ENCODE assay signal across 8 cellular contexts in genomic region chr21:41879190-41879998, GRCh38. TPM values are rescaled to one million over a fixed set of nuclear protein-coding genes. Genes with fewer than 3 reads are reported as not detected.
A peak's percentile ranks its signal among the peaks of the same experiment; 100 is the strongest.
DNase-seq lines count a peak whose midpoint lies in the region; ATAC-seq and TF ChIP-seq lines count a peak whose summit lies in the region.

PRDM15 (minus strand) TSS chr21:41879344; CDS start chr21:41860363, 18,981 bp downstream.

- peaks cover 3% of the 10 kb centered on the region for H3K79me2 ChIP-seq in neural cell (replicated peaks; ENCODE audit: insufficient read depth, low read length)

- peak; percentile 65 for ATAC-seq in GM21447 (IDR thresholded peaks at IDR 0.05; ENCODE audit: unreplicated experiment)
- peak; percentile 80 for ATAC-seq in stimulated activated naive CD8-positive, alpha-beta T cell treated with anti-CD3 and anti-CD28 coated beads, Interleukin-15, amount 100 ng/mL, for 72 hours

- H3K4me3 ChIP-seq in fibroblast of pulmonary artery (replicated peaks; ENCODE audit: low read depth, low read length): peak within 1 kb of the TSS; percentile 81
- H3K4me3 ChIP-seq in neural cell (ENCODE audit: low read length): peak within 1 kb of the TSS; percentile 93

- H3K27ac Mint-ChIP-seq in stimulated activated naive CD8-positive, alpha-beta T cell treated with anti-CD3 and anti-CD28 coated beads, Interleukin-15, amount 100 ng/mL, for 72 hours: peak within 1 kb of the TSS; percentile 97 to 99

- H3K9me3 Mint-ChIP-seq in stimulated activated naive CD8-positive, alpha-beta T cell treated with anti-CD3 and anti-CD28 coated beads, Interleukin-15, amount 100 ng/mL, for 72 hours: no peaks in the 10 kb centered on the region

- no peaks in the 10 kb centered on the region for H3K36me3 ChIP-seq in neural cell (ENCODE audit: insufficient read depth, low read length)

- TF ChIP-seq EP300 in neural cell (conservative IDR thresholded peaks at IDR 0.05; ENCODE audit: poor library complexity, severe bottlenecking): peak; percentile 29

- H3K4me1 Mint-ChIP-seq in stimulated activated naive CD8-positive, alpha-beta T cell treated with anti-CD3 and anti-CD28 coated beads, Interleukin-15, amount 100 ng/mL, for 72 hours: peaks cover 38% of the 10 kb centered on the region

- H3K4me2 ChIP-seq in neural cell (ENCODE audit: low read length): peak within 1 kb of the TSS; percentile 66

- peak within 1 kb of the TSS; percentile 83 for H2AFZ ChIP-seq in neural cell (ENCODE audit: low read depth, low read length)

- H3K27ac ChIP-seq in neural cell (ENCODE audit: low read length): peak within 1 kb of the TSS; percentile 71

- H4K20me1 ChIP-seq in neural cell (ENCODE audit: insufficient read depth): no peaks in the 10 kb centered on the region

- no peaks in the 10 kb centered on the region for H3K27me3 Mint-ChIP-seq in stimulated activated naive CD8-positive, alpha-beta T cell treated with anti-CD3 and anti-CD28 coated beads, Interleukin-15, amount 100 ng/mL, for 72 hours

- no peaks in the 10 kb centered on the region for H3K9me3 ChIP-seq in neural cell (ENCODE audit: low read length)

- DNase-seq in DMS114 treated with DMSO at 0.1 percent for 48 hours (lab: John Stamatoyannopoulos, UW; ENCODE audit: unreplicated experiment) (peak; percentile 19), HuH-7 (ENCODE audit: low spot score) (peak; percentile 81), fibroblast of pulmonary artery (ENCODE audit: low read depth) (peak; percentile 84)
- peak; percentile 78 for DNase-seq in activated T-helper 9 cell treated with anti-CD3 and anti-CD28 coated beads, Interleukin-2, amount 50 U/mL, for 16 hours (ENCODE audit: low read depth)
- peak; percentile 83 to 84 for DNase-seq in stimulated activated naive CD8-positive, alpha-beta T cell treated with anti-CD3 and anti-CD28 coated beads, Interleukin-15, amount 100 ng/mL, for 72 hours

- H3K4me3 Mint-ChIP-seq in stimulated activated naive CD8-positive, alpha-beta T cell treated with anti-CD3 and anti-CD28 coated beads, Interleukin-15, amount 100 ng/mL, for 72 hours: peak within 1 kb of the TSS; percentile 83 to 93

- H3K9ac ChIP-seq in neural cell (ENCODE audit: low read length): peak within 1 kb of the TSS; percentile 87

- no peaks in the 10 kb centered on the region for H3K27me3 ChIP-seq in neural cell (ENCODE audit: insufficient read depth, low read depth, low read length)

- TF ChIP-seq CTCF in fibroblast of pulmonary artery (IDR thresholded peaks at IDR 0.05; ENCODE audit: low read length, missing control alignments): no peak
- no peak for TF ChIP-seq CTCF in neural cell (IDR thresholded peaks at IDR 0.05; ENCODE audit: poor library complexity, severe bottlenecking)

- H3K9me2 ChIP-seq in neural cell (ENCODE audit: insufficient read depth, low read length): no peaks in the 10 kb centered on the region

- TF ChIP-seq POLR2A in Raji (IDR thresholded peaks at IDR 0.05; ENCODE audit: insufficient read depth, low read depth, low read length): peak; percentile 11; the same call in 1 of the 2 replicates

- TF ChIP-seq RAD21 in neural cell (conservative IDR thresholded peaks at IDR 0.05): peak; percentile 26

- H3F3A ChIP-seq in neural cell (ENCODE audit: insufficient read depth, low read length, poor library complexity, severe bottlenecking): no peaks in the 10 kb centered on the region

TF ChIP-seq in neural cell, 6 proteins besides CTCF, POLR2A, EP300 and RAD21:
- TF ChIP-seq MXI1 (conservative IDR thresholded peaks at IDR 0.05; ENCODE audit: poor library complexity, severe bottlenecking) (peak; percentile 78), REST (IDR thresholded peaks at IDR 0.05; ENCODE audit: borderline replicate concordance) (no peak), TAF1 (IDR thresholded peaks at IDR 0.05; ENCODE audit: low read depth) (no peak), EZH2 (IDR thresholded peaks at IDR 0.05; ENCODE audit: borderline replicate concordance, insufficient read depth, low read length, poor library complexity, severe bottlenecking) (no peak), POLR2AphosphoS5 (IDR thresholded peaks at IDR 0.05) (peak; percentile 73), SMC3 (conservative IDR thresholded peaks at IDR 0.05; ENCODE audit: poor library complexity) (peak; percentile 48)

RNA-seq across cellular contexts. Expression of gene PRDM15, which starts in this region (rescaled TPM):
- polyA plus RNA-seq in neural cell: 4.1 and 5.6 TPM in 2 replicates
- polyA minus RNA-seq in neural cell: 9.4 and 11.2 TPM in 2 replicates

Comparison
In these comparisons a context has a peak if more than half of its experiments do, and no peak if none do; other contexts are left out.
1. Peak in every context shown above with its lines: DNase-seq, ATAC-seq, H3K4me3 ChIP-seq and H3K27ac ChIP-seq.
2. DNase-seq: peak in every context shown above with its lines; median percentile 84 in fibroblast of pulmonary artery; 84 in stimulated activated naive CD8-positive, alpha-beta T cell treated with anti-CD3 and anti-CD28 coated beads, Interleukin-15, amount 100 ng/mL, for 72 hours; 81 in HuH-7; 78 in activated T-helper 9 cell treated with anti-CD3 and anti-CD28 coated beads, Interleukin-2, amount 50 U/mL, for 16 hours; 19 in DMS114 treated with DMSO at 0.1 percent for 48 hours.